Comparison of ENCODE assay signal across 13 cellular contexts in the genomic region with DNA sequence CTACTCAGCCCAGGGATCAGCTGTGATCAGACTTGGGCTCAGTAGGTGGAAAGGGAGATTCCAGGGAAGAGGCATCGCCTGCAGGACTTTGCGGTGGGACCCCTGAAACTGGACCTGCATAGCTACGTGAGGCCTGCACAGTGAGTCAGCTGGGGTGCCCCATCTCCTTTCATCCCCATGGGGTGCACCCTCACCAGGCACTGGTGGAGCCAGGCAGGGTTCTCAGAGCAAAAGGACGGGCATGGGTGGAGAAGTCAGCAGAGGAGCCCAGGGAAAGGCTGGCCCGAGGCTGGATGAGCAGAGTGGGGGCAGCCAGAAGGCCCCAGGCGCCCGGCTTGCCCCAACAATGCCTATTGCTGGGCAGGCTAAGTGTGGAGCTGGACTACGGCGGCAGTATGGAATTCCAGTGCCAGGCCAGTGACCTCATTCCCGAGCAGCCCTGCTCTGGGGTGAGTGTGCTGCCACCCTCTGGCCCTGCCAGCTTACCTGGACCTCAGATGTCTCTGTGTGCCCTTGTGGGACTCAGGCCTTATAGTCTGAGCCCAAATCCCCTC. TPM values are rescaled to one million over a fixed set of nuclear protein-coding genes. Genes with fewer than 3 reads are reported as not detected.
DNase-seq lines count a peak whose midpoint lies in the region; ATAC-seq and TF ChIP-seq lines count a peak whose summit lies in the region.
"Had no signal": no experiment of that assay in that cellular context is flagged by ENCODE, and none has a peak within 500 bp of the region (broad histone marks: within the 10 kb centered on the region; RNA-seq: fewer than 3 reads in every experiment).

No MANE protein-coding gene starts in this region.

- H3K4me3 ChIP-seq in breast epithelium = no peak overlapping the region
- H3K4me3 ChIP-seq in liver (ENCODE audit: low read depth in 1 of 3, low read length in 3 of 3) = no peak overlapping the region
- H3K4me3 ChIP-seq in MG63 = no peak overlapping the region
- H3K4me3 ChIP-seq: ascending aorta, uterus had no signal

- 52% methylated on average over 10 of the region's 10 CpGs for WGBS in liver

- peak; percentile 10 for DNase-seq in activated CD8-positive, alpha-beta memory T cell treated with anti-CD3 and anti-CD28 coated beads, Interleukin-2, amount 50 U/mL, for 4 hours
- no peak for DNase-seq in activated CD8-positive, alpha-beta memory T cell treated with anti-CD3 and anti-CD28 coated beads for 24 hours
- DNase-seq in breast epithelium (ENCODE audit: low spot score in 2 of 2) (peak; percentile 34 to 64), MG63 (no peak)
- DNase-seq in stimulated activated naive B cell treated with anti-CD40 and anti-IgM and Interleukin-4, amounts not matched to agents 10 μg/mL and 1 μg/mL and 100 μg/mL, for 72 hours = no peak
- no peak for DNase-seq in stimulated activated naive CD8-positive, alpha-beta T cell treated with anti-CD3 and anti-CD28 coated beads, Interleukin-15, amount 100 ng/mL, for 72 hours
- DNase-seq: NCI-H2107 had no signal

- H3K36me3 ChIP-seq in breast epithelium = no peaks in the 10 kb centered on the region
- H3K36me3 ChIP-seq in liver (ENCODE audit: control insufficient read depth in 4 of 4, insufficient read depth in 3 of 4, low read depth in 1 of 4, low read length in 3 of 4) = peaks cover 14 to 24% (median 20%) of the 10 kb centered on the region in 4 donors
- no peaks in the 10 kb centered on the region; the same call in 1 of the 2 replicates for H3K36me3 ChIP-seq in MG63
- H3K36me3 ChIP-seq: uterus had no signal

- no peak for TF ChIP-seq POLR2A in breast epithelium (IDR thresholded peaks at IDR 0.05)

- no peak overlapping the region for H3K4me3 Mint-ChIP-seq in stimulated activated naive B cell treated with anti-CD40 and anti-IgM and Interleukin-4, amounts not matched to agents 10 μg/mL and 1 μg/mL and 100 μg/mL, for 72 hours
- no peak overlapping the region for H3K4me3 Mint-ChIP-seq in stimulated activated naive CD8-positive, alpha-beta T cell treated with anti-CD3 and anti-CD28 coated beads, Interleukin-15, amount 100 ng/mL, for 72 hours
- H3K4me3 Mint-ChIP-seq: activated T-helper 1 cell treated with anti-CD3 and anti-CD28 coated beads, Interleukin-12 subunit alpha, Interleukin-12 subunit beta, Interleukin-2, Interleukin-4 antibody, amounts not matched to agents 30 ng/mL and 10 ng/mL and 1 ng/mL, durations not matched to agents 14 hours and 24 hours and 36 hours; nephron progenitor cell had no signal

- H3K9me3 Mint-ChIP-seq in stimulated activated naive B cell treated with anti-CD40 and anti-IgM and Interleukin-4, amounts not matched to agents 10 μg/mL and 1 μg/mL and 100 μg/mL, for 72 hours = no peaks in the 10 kb centered on the region
- H3K9me3 Mint-ChIP-seq in stimulated activated naive CD8-positive, alpha-beta T cell treated with anti-CD3 and anti-CD28 coated beads, Interleukin-15, amount 100 ng/mL, for 72 hours = no peaks in the 10 kb centered on the region
- H3K9me3 Mint-ChIP-seq: activated T-helper 1 cell treated with anti-CD3 and anti-CD28 coated beads, Interleukin-12 subunit alpha, Interleukin-12 subunit beta, Interleukin-2, Interleukin-4 antibody, amounts not matched to agents 30 ng/mL and 10 ng/mL and 1 ng/mL, durations not matched to agents 14 hours and 24 hours and 36 hours; nephron progenitor cell had no signal

- no peak overlapping the region for H3K9ac ChIP-seq in liver (ENCODE audit: low read depth in 1 of 2, low read length in 2 of 2)

- peaks cover 24 to 33% of the 10 kb centered on the region in 2 donors for H3K4me1 Mint-ChIP-seq in stimulated activated naive B cell treated with anti-CD40 and anti-IgM and Interleukin-4, amounts not matched to agents 10 μg/mL and 1 μg/mL and 100 μg/mL, for 72 hours
- H3K4me1 Mint-ChIP-seq in stimulated activated naive CD8-positive, alpha-beta T cell treated with anti-CD3 and anti-CD28 coated beads, Interleukin-15, amount 100 ng/mL, for 72 hours = peaks cover 18% of the 10 kb centered on the region

- no peaks in the 10 kb centered on the region for H3K9me3 ChIP-seq in breast epithelium
- no peaks in the 10 kb centered on the region for H3K9me3 ChIP-seq in liver (ENCODE audit: control insufficient read depth in 4 of 4, low read length in 3 of 4)
- H3K9me3 ChIP-seq in MG63 = no peaks in the 10 kb centered on the region
- H3K9me3 ChIP-seq: ascending aorta, uterus had no signal

- no peaks in the 10 kb centered on the region for H3K27me3 Mint-ChIP-seq in stimulated activated naive B cell treated with anti-CD40 and anti-IgM and Interleukin-4, amounts not matched to agents 10 μg/mL and 1 μg/mL and 100 μg/mL, for 72 hours
- no peaks in the 10 kb centered on the region for H3K27me3 Mint-ChIP-seq in stimulated activated naive CD8-positive, alpha-beta T cell treated with anti-CD3 and anti-CD28 coated beads, Interleukin-15, amount 100 ng/mL, for 72 hours

- peak overlapping the region; percentile 69 for H3K27ac Mint-ChIP-seq in stimulated activated naive B cell treated with anti-CD40 and anti-IgM and Interleukin-4, amounts not matched to agents 10 μg/mL and 1 μg/mL and 100 μg/mL, for 72 hours
- H3K27ac Mint-ChIP-seq in stimulated activated naive CD8-positive, alpha-beta T cell treated with anti-CD3 and anti-CD28 coated beads, Interleukin-15, amount 100 ng/mL, for 72 hours = peak overlapping the region in 1 of 2 donors; percentile 38
- H3K27ac Mint-ChIP-seq: activated T-helper 1 cell treated with anti-CD3 and anti-CD28 coated beads, Interleukin-12 subunit alpha, Interleukin-12 subunit beta, Interleukin-2, Interleukin-4 antibody, amounts not matched to agents 30 ng/mL and 10 ng/mL and 1 ng/mL, durations not matched to agents 14 hours and 24 hours and 36 hours; nephron progenitor cell had no signal

- intact Hi-C loops in breast epithelium (cut with DNase I; ENCODE audit: low total_unique reads) = no loop called here

- no peak for ATAC-seq in stimulated activated naive B cell treated with anti-CD40 and anti-IgM and Interleukin-4, amounts not matched to agents 10 μg/mL and 1 μg/mL and 100 μg/mL, for 72 hours (replicated peaks)
- ATAC-seq in stimulated activated naive CD8-positive, alpha-beta T cell treated with anti-CD3 and anti-CD28 coated beads, Interleukin-15, amount 100 ng/mL, for 72 hours = no peak
- no peak for ATAC-seq in GM18909 (IDR thresholded peaks at IDR 0.05; ENCODE audit: poor library complexity, unreplicated experiment)

- TF ChIP-seq CTCF in breast epithelium (IDR thresholded peaks at IDR 0.05) (no peak), liver (IDR thresholded peaks at IDR 0.05; ENCODE audit: low read depth, low read length, missing input control) (peak; percentile 38)

- H3K27me3 ChIP-seq in breast epithelium (no peaks in the 10 kb centered on the region), liver (ENCODE audit: control insufficient read depth in 4 of 4, insufficient read depth in 4 of 4, low read length in 3 of 4) (no peaks in the 10 kb centered on the region), MG63 (no peaks in the 10 kb centered on the region)
- H3K27me3 ChIP-seq: ascending aorta, uterus had no signal

- peaks cover 31 to 36% of the 10 kb centered on the region in 2 donors for H3K36me3 Mint-ChIP-seq in stimulated activated naive B cell treated with anti-CD40 and anti-IgM and Interleukin-4, amounts not matched to agents 10 μg/mL and 1 μg/mL and 100 μg/mL, for 72 hours

- TF ChIP-seq RAD21 in liver (IDR thresholded peaks at IDR 0.05) = peak; percentile 51 to 63

- H3K4me1 ChIP-seq in breast epithelium (no peaks in the 10 kb centered on the region), liver (ENCODE audit: control insufficient read depth in 4 of 4, insufficient read depth in 4 of 4, low read length in 3 of 4) (peaks cover 0 to 35% (median 23%) of the 10 kb centered on the region in 4 donors)
- H3K4me1 ChIP-seq: ascending aorta, uterus had no signal

- H3K27ac ChIP-seq in breast epithelium = no peak overlapping the region
- peak overlapping the region; percentile 32 to 34 for H3K27ac ChIP-seq in liver (ENCODE audit: low read depth in 1 of 2, low read length in 2 of 2)
- H3K27ac ChIP-seq: ascending aorta, uterus had no signal

TF ChIP-seq in liver, 16 proteins besides CTCF, POLR2A, EP300 and RAD21:
- TF ChIP-seq RXRA (IDR thresholded peaks at IDR 0.05) (peak; percentile 70 to 82), JUND (IDR thresholded peaks at IDR 0.05) (peak in 1 of 2 donors; percentile 66), HNF4A (conservative IDR thresholded peaks at IDR 0.05) (peak; percentile 54 to 74), TAF1 (conservative IDR thresholded peaks at IDR 0.05) (no peak), SP1 (IDR thresholded peaks at IDR 0.05) (peak; percentile 29)

RNA-seq across cellular contexts. Expression of a gene that starts 19.7 kb away (rescaled TPM):
- 10 to 100 TPM; 69.2 to 87.5 (median 83.9) TPM for total RNA-seq in breast epithelium
- total RNA-seq in liver = 100 to 1,000 TPM; 220 to 410 TPM
- 100 to 1,000 TPM; 338 to 342 TPM for polyA plus RNA-seq in liver
- total RNA-seq in MG63 (2014; rRNA removed; shearing (Covaris generic); ENCODE audit: low replicate concordance) = 9.7 and 31.8 TPM in 2 replicates

RNA-seq across cellular contexts. Expression of a gene that starts 21.2 kb away (rescaled TPM):
- total RNA-seq in breast epithelium (10 to 100 TPM; 33.4 to 36.0 (median 35.3) TPM), liver (10 to 100 TPM; 15.4 to 60.3 TPM)
- 10 to 100 TPM; 37.0 to 51.1 TPM for polyA plus RNA-seq in liver
- 4.1 TPM in 1 of 2 replicates, not detected in the other for total RNA-seq in MG63 (2014; rRNA removed; shearing (Covaris generic); ENCODE audit: low replicate concordance)

RNA-seq across cellular contexts. Expression of a gene that starts 48.1 kb away (rescaled TPM):
- total RNA-seq in breast epithelium = 10 to 100 TPM; 29.0 to 41.6 (median 33.1) TPM
- total RNA-seq in liver = 10 to 100 TPM; 16.2 to 24.7 TPM
- 1 to 10 TPM; 4.3 to 8.2 TPM for polyA plus RNA-seq in liver
- total RNA-seq in MG63 (2014; rRNA removed; shearing (Covaris generic); ENCODE audit: low replicate concordance) = 13.2 and 20.3 TPM in 2 replicates

Comparison
In these comparisons a context has a peak if more than half of its experiments do, and no peak if none do; other contexts are left out.
1. DNase-seq: peak in activated CD8-positive, alpha-beta memory T cell treated with anti-CD3 and anti-CD28 coated beads, Interleukin-2, amount 50 U/mL, for 4 hours (single experiment) and breast epithelium (2 of 2); none in activated CD8-positive, alpha-beta memory T cell treated with anti-CD3 and anti-CD28 coated beads for 24 hours (single experiment), stimulated activated naive B cell treated with anti-CD40 and anti-IgM and Interleukin-4, amounts not matched to agents 10 μg/mL and 1 μg/mL and 100 μg/mL, for 72 hours (single experiment), stimulated activated naive CD8-positive, alpha-beta T cell treated with anti-CD3 and anti-CD28 coated beads, Interleukin-15, amount 100 ng/mL, for 72 hours (0 of 2) and MG63 (single experiment).
2. H3K27ac ChIP-seq: peak in liver (2 of 2); none in breast epithelium (0 of 2).